In genomic region chr7:122689346-122690109, GRCh38 we compare ENCODE assay signal across 16 cellular contexts. TPM values are rescaled to one million over a fixed set of nuclear protein-coding genes. Genes with fewer than 3 reads are reported as not detected.
DNase-seq lines count a peak whose midpoint lies in the region; ATAC-seq and TF ChIP-seq lines count a peak whose summit lies in the region.
"Had no signal": no experiment of that assay in that cellular context is flagged by ENCODE, and none has a peak within 500 bp of the region (broad histone marks: within the 10 kb centered on the region; RNA-seq: fewer than 3 reads in every experiment).

No MANE protein-coding gene starts in this region.

- H3K4me1 ChIP-seq in A673 (ENCODE audit: insufficient read depth, low read length, poor library complexity, severe bottlenecking) = no peaks in the 10 kb centered on the region
- H3K4me1 ChIP-seq in body of pancreas = peaks cover 18% of the 10 kb centered on the region
- H3K4me1 ChIP-seq: BE2C had no signal

- intact Hi-C loops in A673 (cut with micrococcal nuclease; ENCODE audit: unreplicated experiment) = no loop called here
- intact Hi-C loops in body of pancreas (cut with DNase I) = no loop called here

- no peaks in the 10 kb centered on the region for H3K9me3 ChIP-seq in A673 (ENCODE audit: low read depth, low read length, poor library complexity, severe bottlenecking)
- no peaks in the 10 kb centered on the region for H3K9me3 ChIP-seq in body of pancreas
- H3K9me3 ChIP-seq: BE2C, SK-N-SH had no signal

- ATAC-seq in body of pancreas = no peak
- ATAC-seq in GM21529 (IDR thresholded peaks at IDR 0.05; ENCODE audit: unreplicated experiment) = no peak
- ATAC-seq: CD8-positive, alpha-beta T cell had no signal

- BruUV-seq in A673 (replicated peaks; lab: Mats Ljungman, UMichigan) = no TSS peak

- DNase-seq in A673 (ENCODE audit: low spot score) = peak; percentile 31
- DNase-seq in GM06990 (ENCODE audit: extremely low read depth, insufficient read length) = no peak
- DNase-seq in NCI-H69 (lab: John Stamatoyannopoulos, UW) = peak; percentile 64
- peak; percentile 17 for DNase-seq in iPS-NIHi7 (ENCODE audit: extremely low spot score)
- no peak for DNase-seq in body of pancreas
- no peak for DNase-seq in activated gamma-delta T cell treated with Interleukin-2 at 50 U/mL for 16 hours
- no peak for DNase-seq in NCI-H748 (lab: John Stamatoyannopoulos, UW; ENCODE audit: unreplicated experiment)
- DNase-seq: BE2C; CD8-positive, alpha-beta T cell; MV-4-11; NCI-H1436 treated with DMSO at 0.1 percent for 48 hours; NCI-H2107; NCI-H345; NCI-H526 treated with DMSO at 0.1 percent for 48 hours; SK-N-SH had no signal

- 89 to 94% methylated on average over 11 to 13 of the region's 13 CpGs for WGBS in body of pancreas, 2 donors

- POLR2A ChIA-PET in A673 (lab: Charles Lee; ENCODE audit: low non-redundant PET) = interaction anchor here (0.5 kb wide), 1 partner anchor 197 kb away, joined by 3 read pairs; the partner anchor contains the start of gene CADPS2

- TF ChIP-seq CTCF in A673 (conservative IDR thresholded peaks at IDR 0.05; ENCODE audit: low read depth, low read length) = peak; percentile 32; the same call in 1 of the 2 replicates
- TF ChIP-seq CTCF in GM06990 (IDR thresholded peaks at IDR 0.05; ENCODE audit: insufficient read depth, low read length, poor library complexity, severe bottlenecking) = peak; percentile 11
- no peak for TF ChIP-seq CTCF in body of pancreas (IDR thresholded peaks at IDR 0.05)

- H3K27me3 ChIP-seq in A673 (replicated peaks; ENCODE audit: insufficient read depth, low read depth, low read length, poor library complexity) (no peaks in the 10 kb centered on the region), GM06990 (replicated peaks; ENCODE audit: control insufficient read depth, insufficient read depth, low read length) (no peaks in the 10 kb centered on the region), body of pancreas (no peaks in the 10 kb centered on the region)

- H3K27ac ChIP-seq in A673 (ENCODE audit: low read depth, low read length, poor library complexity, severe bottlenecking) (no peak overlapping the region), body of pancreas (no peak overlapping the region)

- TF ChIP-seq POLR2A in body of pancreas (IDR thresholded peaks at IDR 0.05) = no peak

- CTCF ChIA-PET in A673 (lab: Charles Lee) = no interaction called here

- H3K36me3 ChIP-seq in A673 (ENCODE audit: insufficient read depth, low read length, poor library complexity, severe bottlenecking) (no peaks in the 10 kb centered on the region), GM06990 (ENCODE audit: control insufficient read depth, insufficient read depth, low read length) (no peaks in the 10 kb centered on the region), body of pancreas (replicated peaks in 1 of 2; ENCODE audit: insufficient read depth in 1 of 2, low read depth in 2 of 2) (no peaks in the 10 kb centered on the region)
- H3K36me3 ChIP-seq: BE2C had no signal

- H3K4me3 ChIP-seq in A673 (ENCODE audit: low read depth, low read length, poor library complexity, severe bottlenecking) (no peak overlapping the region), GM06990 (replicated peaks; ENCODE audit: low read depth, low read length) (no peak overlapping the region), body of pancreas (no peak overlapping the region)

RNA-seq across cellular contexts. Expression of gene RNF133, which starts 9.4 kb away (rescaled TPM):
- 3.4 and 4.9 TPM in 2 replicates for total RNA-seq in A673 (2021)
- total RNA-seq in body of pancreas = 10 to 100 TPM in 1 of 2 donors, 1 to 10 TPM in 1; 2.6 to 17.1 TPM
- total RNA-seq: CD8-positive, alpha-beta T cell had no signal

RNA-seq across cellular contexts. Expression of gene RNF148, which starts 13.2 kb away (rescaled TPM):
- 5.4 and 6.1 TPM in 2 replicates for total RNA-seq in A673 (2021)
- 1 to 10 TPM; 4.9 to 8.6 TPM for total RNA-seq in body of pancreas
- total RNA-seq: CD8-positive, alpha-beta T cell had no signal

Comparison
In these comparisons a context has a peak if more than half of its experiments do, and no peak if none do; other contexts are left out.
1. DNase-seq: peak in A673 (single experiment), NCI-H69 (single experiment) and iPS-NIHi7 (single experiment); none in GM06990 (single experiment), body of pancreas (0 of 4), activated gamma-delta T cell treated with Interleukin-2 at 50 U/mL for 16 hours (single experiment) and NCI-H748 (single experiment).
2. CTCF ChIP-seq: peak in A673 (single experiment) and GM06990 (single experiment); none in body of pancreas (0 of 7).